16 cellular contexts compared by ENCODE assay signal in genomic region chr5:36662291-36662851, GRCh38. TPM values are rescaled to one million over a fixed set of nuclear protein-coding genes. Genes with fewer than 3 reads are reported as not detected.
DNase-seq lines count a peak whose midpoint lies in the region; ATAC-seq and TF ChIP-seq lines count a peak whose summit lies in the region.
"Had no signal": no experiment of that assay in that cellular context is flagged by ENCODE, and none has a peak within 500 bp of the region (broad histone marks: within the 10 kb centered on the region; RNA-seq: fewer than 3 reads in every experiment).

No MANE protein-coding gene starts in this region.

- peaks cover 7% of the 10 kb centered on the region for H3K36me3 Mint-ChIP-seq in mesothelial cell of epicardium
- H3K36me3 Mint-ChIP-seq: natural killer cell treated with Interleukin-12 subunit alpha and Interleukin-12 subunit beta and Interleukin-15 and Interleukin-18, amount 100 ng/mL, for 72 hours had no signal

- TF ChIP-seq CTCF in mesothelial cell of epicardium (IDR thresholded peaks at IDR 0.05; ENCODE audit: unreplicated experiment) = no peak

- no peaks in the 10 kb centered on the region for H3K9me3 Mint-ChIP-seq in mesothelial cell of epicardium
- H3K9me3 Mint-ChIP-seq: activated T-helper 2 cell treated with anti-CD3 and anti-CD28 coated beads, Interferon-gamma antibody, Interleukin-2, Interleukin-4, amounts not matched to agents 10 μg/mL and 5 μg/mL and 100 μg/mL, durations not matched to agents 14 hours and 24 hours and 36 hours; natural killer cell treated with Interleukin-12 subunit alpha and Interleukin-12 subunit beta and Interleukin-15 and Interleukin-18, amount 100 ng/mL, for 72 hours had no signal

- peaks cover 70% of the 10 kb centered on the region for H3K4me1 Mint-ChIP-seq in mesothelial cell of epicardium

- peak; percentile 28 to 33 for DNase-seq in Kasumi-1 (lab: John Stamatoyannopoulos, UW)
- DNase-seq in cerebellar cortex (ENCODE audit: low spot score) = peak; percentile 13
- no peak for DNase-seq in mesothelial cell of epicardium (ENCODE audit: low spot score in 2 of 2, unreplicated experiment in 2 of 2)
- DNase-seq in superior temporal gyrus (ENCODE audit: extremely low spot score) = peak; percentile 80
- DNase-seq in NAMALWA (ENCODE audit: low spot score) = no peak
- DNase-seq in GOT3 (lab: John Stamatoyannopoulos, UW) = no peak
- DNase-seq: adrenal gland, Calu3, NCI-H1092 treated with DMSO at 0.1 percent for 48 hours, NCI-H2171 treated with DMSO at 0.1 percent for 48 hours, right cardiac atrium had no signal

- H3K4me3 Mint-ChIP-seq in mesothelial cell of epicardium = no peak overlapping the region
- H3K4me3 Mint-ChIP-seq: natural killer cell treated with Interleukin-12 subunit alpha and Interleukin-12 subunit beta and Interleukin-15 and Interleukin-18, amount 100 ng/mL, for 72 hours had no signal

- peak overlapping the region; percentile 89 for H3K27ac Mint-ChIP-seq in mesothelial cell of epicardium
- H3K27ac Mint-ChIP-seq: activated T-helper 2 cell treated with anti-CD3 and anti-CD28 coated beads, Interferon-gamma antibody, Interleukin-2, Interleukin-4, amounts not matched to agents 10 μg/mL and 5 μg/mL and 100 μg/mL, durations not matched to agents 14 hours and 24 hours and 36 hours; natural killer cell treated with Interleukin-12 subunit alpha and Interleukin-12 subunit beta and Interleukin-15 and Interleukin-18, amount 100 ng/mL, for 72 hours had no signal

- ATAC-seq in GM21723 (IDR thresholded peaks at IDR 0.05; ENCODE audit: unreplicated experiment) (no peak), GM21390 (IDR thresholded peaks at IDR 0.05; ENCODE audit: unreplicated experiment) (no peak)
- ATAC-seq: activated CD4-positive, CD25-positive, alpha-beta regulatory T cell treated with anti-CD3 and anti-CD28 coated beads, Interleukin-2, amount 50 U/mL, for 24 hours; natural killer cell treated with Interleukin-12 subunit alpha and Interleukin-12 subunit beta and Interleukin-15 and Interleukin-18, amount 100 ng/mL, for 72 hours; right cardiac atrium had no signal

- no peaks in the 10 kb centered on the region for H3K27me3 Mint-ChIP-seq in mesothelial cell of epicardium (ENCODE audit: low read depth)

RNA-seq across cellular contexts. Expression of gene SLC1A3, which starts 56.0 kb away (rescaled TPM):
- total RNA-seq in mesothelial cell of epicardium = 55.0 to 59.4 TPM (median 56.3 TPM) in 3 replicates
- total RNA-seq: activated T-helper 2 cell treated with anti-CD3 and anti-CD28 coated beads, Interferon-gamma antibody, Interleukin-2, Interleukin-4, amounts not matched to agents 10 μg/mL and 5 μg/mL and 100 μg/mL, durations not matched to agents 14 hours and 24 hours and 36 hours had no signal

Comparison
In these comparisons a context has a peak if more than half of its experiments do, and no peak if none do; other contexts are left out.
1. DNase-seq: peak in Kasumi-1 (2 of 2), cerebellar cortex (single experiment) and superior temporal gyrus (single experiment); none in mesothelial cell of epicardium (0 of 2), NAMALWA (single experiment) and GOT3 (single experiment).